ENCODE assay signal across 2 cellular contexts in genomic region chr6:16769131-16769985, GRCh38.
TF ChIP-seq lines count a peak whose summit lies in the region.

No MANE protein-coding gene starts in this region.

TF ChIP-seq in HCT116, 20 proteins besides CTCF, POLR2A, EP300 and RAD21 (continued from another document):
- TF ChIP-seq, protein P1, sequence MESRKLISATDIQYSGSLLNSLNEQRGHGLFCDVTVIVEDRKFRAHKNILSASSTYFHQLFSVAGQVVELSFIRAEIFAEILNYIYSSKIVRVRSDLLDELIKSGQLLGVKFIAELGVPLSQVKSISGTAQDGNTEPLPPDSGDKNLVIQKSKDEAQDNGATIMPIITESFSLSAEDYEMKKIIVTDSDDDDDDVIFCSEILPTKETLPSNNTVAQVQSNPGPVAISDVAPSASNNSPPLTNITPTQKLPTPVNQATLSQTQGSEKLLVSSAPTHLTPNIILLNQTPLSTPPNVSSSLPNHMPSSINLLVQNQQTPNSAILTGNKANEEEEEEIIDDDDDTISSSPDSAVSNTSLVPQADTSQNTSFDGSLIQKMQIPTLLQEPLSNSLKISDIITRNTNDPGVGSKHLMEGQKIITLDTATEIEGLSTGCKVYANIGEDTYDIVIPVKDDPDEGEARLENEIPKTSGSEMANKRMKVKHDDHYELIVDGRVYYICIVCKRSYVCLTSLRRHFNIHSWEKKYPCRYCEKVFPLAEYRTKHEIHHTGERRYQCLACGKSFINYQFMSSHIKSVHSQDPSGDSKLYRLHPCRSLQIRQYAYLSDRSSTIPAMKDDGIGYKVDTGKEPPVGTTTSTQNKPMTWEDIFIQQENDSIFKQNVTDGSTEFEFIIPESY (IDR thresholded peaks at IDR 0.05; ENCODE audit: extremely low read depth, insufficient replicate concordance, low read length): no peak
- TF ChIP-seq SIN3A (IDR thresholded peaks at IDR 0.05; ENCODE audit: low read depth): peak; percentile 86
- peak; percentile 70 for TF ChIP-seq CEBPB (IDR thresholded peaks at IDR 0.05; ENCODE audit: low read depth)
- TF ChIP-seq, protein P2, sequence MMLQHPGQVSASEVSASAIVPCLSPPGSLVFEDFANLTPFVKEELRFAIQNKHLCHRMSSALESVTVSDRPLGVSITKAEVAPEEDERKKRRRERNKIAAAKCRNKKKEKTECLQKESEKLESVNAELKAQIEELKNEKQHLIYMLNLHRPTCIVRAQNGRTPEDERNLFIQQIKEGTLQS (IDR thresholded peaks at IDR 0.05): no peak
- TF ChIP-seq SP1 (IDR thresholded peaks at IDR 0.05; ENCODE audit: low read depth): peak; percentile 82
- TF ChIP-seq CBX3 (IDR thresholded peaks at IDR 0.05; ENCODE audit: low read depth): no peak
- TF ChIP-seq JUND (IDR thresholded peaks at IDR 0.05): peak; percentile 83
- peak; percentile 46 for TF ChIP-seq TCF7L2 (IDR thresholded peaks at IDR 0.05; ENCODE audit: borderline replicate concordance, extremely low read depth, insufficient read depth, insufficient read length)
- no peak for TF ChIP-seq ZNF274 (IDR thresholded peaks at IDR 0.05; ENCODE audit: low read depth, low read length)
- TF ChIP-seq ZFX (IDR thresholded peaks at IDR 0.05): no peak
- TF ChIP-seq, protein P3, sequence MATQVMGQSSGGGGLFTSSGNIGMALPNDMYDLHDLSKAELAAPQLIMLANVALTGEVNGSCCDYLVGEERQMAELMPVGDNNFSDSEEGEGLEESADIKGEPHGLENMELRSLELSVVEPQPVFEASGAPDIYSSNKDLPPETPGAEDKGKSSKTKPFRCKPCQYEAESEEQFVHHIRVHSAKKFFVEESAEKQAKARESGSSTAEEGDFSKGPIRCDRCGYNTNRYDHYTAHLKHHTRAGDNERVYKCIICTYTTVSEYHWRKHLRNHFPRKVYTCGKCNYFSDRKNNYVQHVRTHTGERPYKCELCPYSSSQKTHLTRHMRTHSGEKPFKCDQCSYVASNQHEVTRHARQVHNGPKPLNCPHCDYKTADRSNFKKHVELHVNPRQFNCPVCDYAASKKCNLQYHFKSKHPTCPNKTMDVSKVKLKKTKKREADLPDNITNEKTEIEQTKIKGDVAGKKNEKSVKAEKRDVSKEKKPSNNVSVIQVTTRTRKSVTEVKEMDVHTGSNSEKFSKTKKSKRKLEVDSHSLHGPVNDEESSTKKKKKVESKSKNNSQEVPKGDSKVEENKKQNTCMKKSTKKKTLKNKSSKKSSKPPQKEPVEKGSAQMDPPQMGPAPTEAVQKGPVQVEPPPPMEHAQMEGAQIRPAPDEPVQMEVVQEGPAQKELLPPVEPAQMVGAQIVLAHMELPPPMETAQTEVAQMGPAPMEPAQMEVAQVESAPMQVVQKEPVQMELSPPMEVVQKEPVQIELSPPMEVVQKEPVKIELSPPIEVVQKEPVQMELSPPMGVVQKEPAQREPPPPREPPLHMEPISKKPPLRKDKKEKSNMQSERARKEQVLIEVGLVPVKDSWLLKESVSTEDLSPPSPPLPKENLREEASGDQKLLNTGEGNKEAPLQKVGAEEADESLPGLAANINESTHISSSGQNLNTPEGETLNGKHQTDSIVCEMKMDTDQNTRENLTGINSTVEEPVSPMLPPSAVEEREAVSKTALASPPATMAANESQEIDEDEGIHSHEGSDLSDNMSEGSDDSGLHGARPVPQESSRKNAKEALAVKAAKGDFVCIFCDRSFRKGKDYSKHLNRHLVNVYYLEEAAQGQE (IDR thresholded peaks at IDR 0.05; ENCODE audit: low read depth): no peak
- TF ChIP-seq MAX (IDR thresholded peaks at IDR 0.05): peak; percentile 70
- TF ChIP-seq SRF (IDR thresholded peaks at IDR 0.05; ENCODE audit: low read depth): peak; percentile 87
- no peak for TF ChIP-seq EZH2 (IDR thresholded peaks at IDR 0.05)
- TF ChIP-seq ELF1 (IDR thresholded peaks at IDR 0.05; ENCODE audit: borderline replicate concordance, low read depth): no peak
- peak; percentile 76 for TF ChIP-seq FOSL1 (IDR thresholded peaks at IDR 0.05; ENCODE audit: low read depth)
- TF ChIP-seq EGR1 (IDR thresholded peaks at IDR 0.05; ENCODE audit: low read depth): no peak
- peak; percentile 32 for TF ChIP-seq YY1 (IDR thresholded peaks at IDR 0.05; ENCODE audit: extremely low read depth, insufficient replicate concordance, low read depth, low read length)
- peak; percentile 56; the same call in 1 of the 2 replicates for TF ChIP-seq POLR2AphosphoS5 (IDR thresholded peaks at IDR 0.05; ENCODE audit: low read depth, low read length)

TF ChIP-seq in SK-N-SH treated with all-trans-retinoic acid at 6 μM for 48 hours, 23 proteins besides CTCF, POLR2A, EP300 and RAD21 (continued from another document):
- TF ChIP-seq CSRNP3 (CRISPR knock-in tag; IDR thresholded peaks at IDR 0.05) (no peak), ISL1 (CRISPR knock-in tag; IDR thresholded peaks at IDR 0.05) (peak; percentile 84)
